Comparison of ENCODE assay signal across 8 cellular contexts in genomic region chr6:145815351-145815772, GRCh38. TPM values are rescaled to one million over a fixed set of nuclear protein-coding genes. Genes with fewer than 3 reads are reported as not detected.
DNase-seq lines count a peak whose midpoint lies in the region; ATAC-seq, FAIRE-seq and TF ChIP-seq lines count a peak whose summit lies in the region.

No MANE protein-coding gene starts in this region.

- POLR2A ChIA-PET in CD4-positive, alpha-beta T cell (lab: Charles Lee) = interaction anchor here (1.0 to 3.4 kb wide), 6 partner anchors 15 to 1972 kb away, joined by 3 to 60 read pairs (median 13); partner anchors contain the start of genes EPM2A, LTV1 and SHPRH

- H3K4me1 ChIP-seq in foreskin keratinocyte = no peaks in the 10 kb centered on the region
- peaks cover 27 to 34% of the 10 kb centered on the region in 2 experiments for H3K4me1 ChIP-seq in neutrophil (ENCODE audit: control insufficient read depth in 1 of 2, insufficient read depth in 1 of 2, low read depth in 1 of 2, low read length in 1 of 2)

- no peak for DNase-seq in CD4-positive, alpha-beta T cell
- DNase-seq in foreskin keratinocyte = no peak
- DNase-seq in SK-N-DZ (ENCODE audit: low spot score) = no peak
- DNase-seq in GM19239 (ENCODE audit: insufficient read length, low spot score) = no peak

- peaks cover 65% of the 10 kb centered on the region for H3K4me1 Mint-ChIP-seq in CD4-positive, alpha-beta T cell (ENCODE audit: low read depth)

- no peaks in the 10 kb centered on the region for H3K27me3 Mint-ChIP-seq in CD4-positive, alpha-beta T cell

- H3K36me3 Mint-ChIP-seq in CD4-positive, alpha-beta T cell (ENCODE audit: low read depth) = peaks cover 8% of the 10 kb centered on the region

- H3K9me3 ChIP-seq in CD4-positive, alpha-beta T cell (ENCODE audit: control insufficient read depth, low read length) = no peaks in the 10 kb centered on the region
- H3K9me3 ChIP-seq in neutrophil = no peaks in the 10 kb centered on the region

- no peak for FAIRE-seq in GM19239 (lab: Jason Lieb, UNC)

- no peak for ATAC-seq in CD4-positive, alpha-beta T cell (ENCODE audit: poor library complexity)
- ATAC-seq in GM19351 (IDR thresholded peaks at IDR 0.05; ENCODE audit: unreplicated experiment) (peak; percentile 3), HG03460 (IDR thresholded peaks at IDR 0.05; ENCODE audit: unreplicated experiment) (peak; percentile 5), foreskin keratinocyte (peak; percentile 3)

- H3K27ac ChIP-seq in CD4-positive, alpha-beta T cell (ENCODE audit: low read depth, low read length) = peak overlapping the region; percentile 68
- H3K27ac ChIP-seq in foreskin keratinocyte = peak overlapping the region; percentile 61
- H3K27ac ChIP-seq in neutrophil = peak overlapping the region; percentile 93

- H3K27ac Mint-ChIP-seq in CD4-positive, alpha-beta T cell = peak overlapping the region; percentile 94

- H3K4me3 ChIP-seq in WI38 (ENCODE audit: low read depth, low read length) (peak overlapping the region; percentile 91), neutrophil (ENCODE audit: low read depth in 1 of 2, low read length in 1 of 2) (peak overlapping the region; percentile 84 to 88)

- intact Hi-C loops in CD4-positive, alpha-beta T cell (cut with DNase I, micrococcal nuclease) = loop anchor here (2.0 to 10.0 kb wide), 6 partner anchors 79 to 1721 kb away; partner anchors contain the start of genes EPM2A (in 1 of the 2), SF3B5 (in 1 of the 2), SHPRH (in 1 of the 2) and STXBP5 (in 1 of the 2)

- no peaks in the 10 kb centered on the region for H3K36me3 ChIP-seq in neutrophil

- TF ChIP-seq CTCF in CD4-positive, alpha-beta T cell (IDR thresholded peaks at IDR 0.05) = no peak
- no peak for TF ChIP-seq CTCF in WI38 (IDR thresholded peaks at IDR 0.05; ENCODE audit: low read depth, low read length)
- TF ChIP-seq CTCF in foreskin keratinocyte (conservative IDR thresholded peaks at IDR 0.05) = no peak
- no peak for TF ChIP-seq CTCF in neutrophil (IDR thresholded peaks at IDR 0.05)

- CTCF ChIA-PET in CD4-positive, alpha-beta T cell (lab: Charles Lee) = interaction anchor here (1.2 kb wide), 1 partner anchor 83 kb away, joined by 3 read pairs; no protein-coding TSS in a partner anchor

- no peaks in the 10 kb centered on the region for H3K27me3 ChIP-seq in CD4-positive, alpha-beta T cell (ENCODE audit: control insufficient read depth, insufficient read depth, low read length)
- no peaks in the 10 kb centered on the region for H3K27me3 ChIP-seq in foreskin keratinocyte
- H3K27me3 ChIP-seq in neutrophil = no peaks in the 10 kb centered on the region

- H3K9me3 Mint-ChIP-seq in CD4-positive, alpha-beta T cell = no peaks in the 10 kb centered on the region

- peak overlapping the region; percentile 98 for H3K4me3 Mint-ChIP-seq in CD4-positive, alpha-beta T cell

RNA-seq across cellular contexts. Expression of gene FBXO30, which starts 0.8 kb away (rescaled TPM):
- 1 to 10 TPM; 1.3 to 1.4 TPM for total RNA-seq in CD4-positive, alpha-beta T cell
- total RNA-seq in foreskin keratinocyte = 8.4 and 8.8 TPM in 2 replicates
- polyA plus RNA-seq in foreskin keratinocyte = 1.9 and 2.1 TPM in 2 replicates
- 8.2 and 9.3 TPM in 2 replicates for polyA plus RNA-seq in SK-N-DZ (2014; cell fraction: cytosol; rRNA removed)
- 8.1 and 8.7 TPM in 2 replicates for polyA plus RNA-seq in SK-N-DZ (2014; cell fraction: nucleus; rRNA removed)
